In genomic region chr6:156917213-156917612, GRCh38 we compare ENCODE assay signal across 10 cellular contexts.
DNase-seq lines count a peak whose midpoint lies in the region; ATAC-seq and TF ChIP-seq lines count a peak whose summit lies in the region.
"Had no signal": no experiment of that assay in that cellular context is flagged by ENCODE, and none has a peak within 500 bp of the region (broad histone marks: within the 10 kb centered on the region; RNA-seq: fewer than 3 reads in every experiment).

No MANE protein-coding gene starts in this region.

- H3K27ac ChIP-seq in CD4-positive, CD25-positive, alpha-beta regulatory T cell (ENCODE audit: insufficient read depth, low read length, poor library complexity, severe bottlenecking): no peak overlapping the region
- no peak overlapping the region for H3K27ac ChIP-seq in prostate gland

- intact Hi-C loops in prostate gland (cut with DNase I): no loop called here

- H3K36me3 ChIP-seq in CD4-positive, CD25-positive, alpha-beta regulatory T cell (ENCODE audit: control insufficient read depth, insufficient read depth, low read length): no peaks in the 10 kb centered on the region
- no peaks in the 10 kb centered on the region for H3K36me3 ChIP-seq in prostate gland

- H3K27me3 Mint-ChIP-seq in CD4-positive, CD25-positive, alpha-beta regulatory T cell: no peaks in the 10 kb centered on the region

- no peaks in the 10 kb centered on the region for H3K9me3 Mint-ChIP-seq in CD4-positive, CD25-positive, alpha-beta regulatory T cell
- H3K9me3 Mint-ChIP-seq in activated naive CD4-positive, alpha-beta T cell treated with anti-CD3 and anti-CD28 coated beads, Interleukin-2, amount 50 U/mL, for 72 hours: no peaks in the 10 kb centered on the region

- H3K27me3 ChIP-seq in CD4-positive, CD25-positive, alpha-beta regulatory T cell (ENCODE audit: control insufficient read depth, insufficient read depth, low read length): no peaks in the 10 kb centered on the region
- H3K27me3 ChIP-seq in prostate gland (replicated peaks; ENCODE audit: insufficient read depth): no peaks in the 10 kb centered on the region

- TF ChIP-seq POLR2A in prostate gland (IDR thresholded peaks at IDR 0.05): no peak

- no peak for TF ChIP-seq CTCF in prostate gland (IDR thresholded peaks at IDR 0.05)

- peaks cover 45 to 70% (median 57%) of the 10 kb centered on the region in 4 donors for H3K4me1 Mint-ChIP-seq in CD4-positive, CD25-positive, alpha-beta regulatory T cell

- no peak for DNase-seq in CD4-positive, CD25-positive, alpha-beta regulatory T cell
- peak; percentile 40 for DNase-seq in amniotic epithelial cell (ENCODE audit: low read depth)
- DNase-seq in C1 segment of cervical spinal cord (lab: John Stamatoyannopoulos, UW): no peak
- no peak for DNase-seq in NCI-H748 (lab: John Stamatoyannopoulos, UW; ENCODE audit: unreplicated experiment)
- DNase-seq in prostate gland (ENCODE audit: low spot score): no peak
- DNase-seq in activated naive CD4-positive, alpha-beta T cell treated with anti-CD3 and anti-CD28 coated beads, Interleukin-2, amount 50 U/mL, for 72 hours (ENCODE audit: low spot score in 2 of 2): no peak
- DNase-seq: activated gamma-delta T cell, NCI-H2171 treated with DMSO at 0.1 percent for 48 hours had no signal

- peak overlapping the region in 2 of 4 donors; percentile 2 to 53 for H3K4me3 Mint-ChIP-seq in CD4-positive, CD25-positive, alpha-beta regulatory T cell

- no peaks in the 10 kb centered on the region for H3K9me3 ChIP-seq in CD4-positive, CD25-positive, alpha-beta regulatory T cell (ENCODE audit: control insufficient read depth in 2 of 2, low read length in 2 of 2)
- no peaks in the 10 kb centered on the region for H3K9me3 ChIP-seq in prostate gland

- no peak overlapping the region for H3K4me3 ChIP-seq in CD4-positive, CD25-positive, alpha-beta regulatory T cell (ENCODE audit: low read depth, low read length)
- H3K4me3 ChIP-seq in prostate gland: no peak overlapping the region

- H3K27ac Mint-ChIP-seq in CD4-positive, CD25-positive, alpha-beta regulatory T cell: peak overlapping the region in 2 of 3 donors; percentile 3 to 22
- no peak overlapping the region for H3K27ac Mint-ChIP-seq in activated naive CD4-positive, alpha-beta T cell treated with anti-CD3 and anti-CD28 coated beads, Interleukin-2, amount 50 U/mL, for 72 hours

- peaks cover 25% of the 10 kb centered on the region for H3K36me3 Mint-ChIP-seq in CD4-positive, CD25-positive, alpha-beta regulatory T cell
- no peaks in the 10 kb centered on the region for H3K36me3 Mint-ChIP-seq in activated naive CD4-positive, alpha-beta T cell treated with anti-CD3 and anti-CD28 coated beads, Interleukin-2, amount 50 U/mL, for 72 hours

- WGBS in prostate gland: 79% methylated on average over 5 of the region's 5 CpGs

- H3K4me1 ChIP-seq in CD4-positive, CD25-positive, alpha-beta regulatory T cell (ENCODE audit: control insufficient read depth, insufficient read depth, low read length, poor library complexity, severe bottlenecking): peaks cover 7% of the 10 kb centered on the region
- no peaks in the 10 kb centered on the region for H3K4me1 ChIP-seq in prostate gland (replicated peaks)

- ATAC-seq in CD4-positive, CD25-positive, alpha-beta regulatory T cell (ENCODE audit: low read depth in 2 of 2): no peak
- ATAC-seq in GM19351 (IDR thresholded peaks at IDR 0.05; ENCODE audit: unreplicated experiment) (peak; percentile 80), HG02981 (IDR thresholded peaks at IDR 0.05; ENCODE audit: unreplicated experiment) (peak; percentile 55)
- ATAC-seq in activated naive CD4-positive, alpha-beta T cell treated with anti-CD3 and anti-CD28 coated beads, Interleukin-2, amount 50 U/mL, for 72 hours: no peak

Comparison
In these comparisons a context has a peak if more than half of its experiments do, and no peak if none do; other contexts are left out.
1. ATAC-seq: peak in GM19351 (single experiment) and HG02981 (single experiment); none in CD4-positive, CD25-positive, alpha-beta regulatory T cell (0 of 2) and activated naive CD4-positive, alpha-beta T cell treated with anti-CD3 and anti-CD28 coated beads, Interleukin-2, amount 50 U/mL, for 72 hours (0 of 2).
2. H3K27ac Mint-ChIP-seq: peak in CD4-positive, CD25-positive, alpha-beta regulatory T cell (2 of 3); none in activated naive CD4-positive, alpha-beta T cell treated with anti-CD3 and anti-CD28 coated beads, Interleukin-2, amount 50 U/mL, for 72 hours (0 of 2).